ENCODE assay signal across 20 cellular contexts in the genomic region with DNA sequence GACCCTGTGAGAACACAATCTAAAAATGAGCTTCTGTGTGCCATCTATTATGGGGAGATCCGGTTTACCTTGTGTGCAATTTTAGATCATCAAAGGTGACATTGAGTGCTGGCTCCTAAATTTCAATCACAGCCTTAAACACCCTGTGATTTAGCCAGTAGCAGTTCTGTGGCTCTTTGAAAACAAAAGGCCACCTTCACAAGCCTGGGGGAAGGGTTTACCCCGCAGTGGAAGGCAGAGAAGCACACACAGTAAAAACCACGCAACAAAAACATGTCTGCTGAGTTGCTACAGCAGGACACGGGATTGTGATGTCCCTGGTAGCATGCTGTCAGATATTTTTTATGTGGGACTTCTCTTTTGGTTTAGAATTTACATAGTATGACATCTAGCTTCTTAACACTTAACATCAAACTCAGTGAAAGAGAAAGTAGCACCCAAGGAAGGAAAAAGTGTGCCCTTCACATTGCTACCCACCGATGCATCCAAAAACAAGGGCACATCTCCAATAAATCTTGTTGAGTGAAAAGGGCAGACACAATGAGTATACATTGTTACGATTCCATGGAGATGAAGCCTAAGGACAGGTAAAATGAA. TPM values are rescaled to one million over a fixed set of nuclear protein-coding genes. Genes with fewer than 3 reads are reported as not detected.
DNase-seq lines count a peak whose midpoint lies in the region; ATAC-seq, FAIRE-seq and TF ChIP-seq lines count a peak whose summit lies in the region.
"Had no signal": no experiment of that assay in that cellular context is flagged by ENCODE, and none has a peak within 500 bp of the region (broad histone marks: within the 10 kb centered on the region; RNA-seq: fewer than 3 reads in every experiment).

No MANE protein-coding gene starts in this region.

- FAIRE-seq in GM12878 (lab: Jason Lieb, UNC) = no peak
- no peak for FAIRE-seq in HTR-8/SVneo (lab: Jason Lieb, UNC)
- FAIRE-seq in GM12891 (lab: Jason Lieb, UNC) = no peak
- FAIRE-seq: urothelium cell line had no signal

- TF ChIP-seq CTCF in activated CD8-positive, alpha-beta T cell treated with anti-CD3 and anti-CD28 coated beads for 36 hours (IDR thresholded peaks at IDR 0.05) = no peak
- no peak for TF ChIP-seq CTCF in GM12878 (IDR thresholded peaks at IDR 0.05 in 2 of 3, conservative IDR thresholded peaks at IDR 0.05 in 1 of 3; ENCODE audit: control insufficient read depth in 2 of 3, extremely low read depth in 1 of 3, insufficient read depth in 1 of 3, low read depth in 3 of 3, low read length in 3 of 3)

- peak overlapping the region; percentile 84 for H2BK120ac ChIP-seq in trophoblast cell (ENCODE audit: insufficient read depth, low read length, poor library complexity)

- H3K27ac ChIP-seq in GM12878 (ENCODE audit: control insufficient read depth, insufficient read depth) = no peak overlapping the region
- H3K27ac ChIP-seq in trophoblast cell (ENCODE audit: low read depth, low read length) = peak overlapping the region; percentile 51
- H3K27ac ChIP-seq: lower lobe of right lung, right atrium auricular region had no signal

- peak; percentile 14 for ATAC-seq in activated CD8-positive, alpha-beta T cell treated with anti-CD3 and anti-CD28 coated beads for 36 hours
- no peak for ATAC-seq in activated CD8-positive, alpha-beta T cell treated with anti-CD3 and anti-CD28 coated beads, Interleukin-2, amount 10 ng/mL, durations not matched to agents 7 days and 5 days
- no peak for ATAC-seq in GM12878
- ATAC-seq: activated CD8-positive, alpha-beta memory T cell treated with anti-CD3 and anti-CD28 coated beads, Interleukin-2, amount 10 ng/mL, durations not matched to agents 7 days and 5 days; lower lobe of right lung; Right ventricle myocardium inferior had no signal

- H3K4me3 ChIP-seq in GM12878 (no peak overlapping the region), trophoblast cell (ENCODE audit: low read depth, low read length) (no peak overlapping the region)
- H3K4me3 ChIP-seq: lower lobe of right lung, right atrium auricular region had no signal

- H3K4me1 ChIP-seq in GM12878 (ENCODE audit: control insufficient read depth, insufficient read depth, low read length) (peaks cover 12% of the 10 kb centered on the region), trophoblast cell (ENCODE audit: control insufficient read depth in 1 of 2, insufficient read depth in 2 of 2, low read length in 2 of 2) (peaks cover 24 to 25% of the 10 kb centered on the region in 2 experiments)
- H3K4me1 ChIP-seq: lower lobe of right lung, right atrium auricular region had no signal

- no peaks in the 10 kb centered on the region for H3K9me3 Mint-ChIP-seq in activated CD8-positive, alpha-beta T cell treated with anti-CD3 and anti-CD28 coated beads for 36 hours
- no peaks in the 10 kb centered on the region for H3K9me3 Mint-ChIP-seq in activated CD8-positive, alpha-beta T cell treated with anti-CD3 and anti-CD28 coated beads, Interleukin-2, amount 10 ng/mL, durations not matched to agents 7 days and 5 days (ENCODE audit: insufficient read depth)
- H3K9me3 Mint-ChIP-seq in immature natural killer cell = peaks cover 0 to 2% (median 0%) of the 10 kb centered on the region in 6 donors
- H3K9me3 Mint-ChIP-seq: activated B cell treated with CpG ODN at 0.5 μM for 24 hours; activated T-helper 2 cell treated with anti-CD3 and anti-CD28 coated beads, Interferon-gamma antibody, Interleukin-2, Interleukin-4, amounts not matched to agents 10 μg/mL and 5 μg/mL and 100 μg/mL, durations not matched to agents 14 hours and 24 hours and 36 hours; T-helper 2 cell treated with Interferon-gamma antibody and Interleukin-4, amounts not matched to agents 5 μg/mL and 100 μg/mL, for 36 hours had no signal

- no peak overlapping the region for H3K4me3 Mint-ChIP-seq in activated CD8-positive, alpha-beta T cell treated with anti-CD3 and anti-CD28 coated beads for 36 hours
- no peak overlapping the region for H3K4me3 Mint-ChIP-seq in activated CD8-positive, alpha-beta T cell treated with anti-CD3 and anti-CD28 coated beads, Interleukin-2, amount 10 ng/mL, durations not matched to agents 7 days and 5 days
- H3K4me3 Mint-ChIP-seq in immature natural killer cell = peak overlapping the region in 1 of 5 donors; percentile 28
- H3K4me3 Mint-ChIP-seq: activated B cell treated with CpG ODN at 0.5 μM for 24 hours; activated CD8-positive, alpha-beta memory T cell treated with anti-CD3 and anti-CD28 coated beads, Interleukin-2, amount 10 ng/mL, durations not matched to agents 7 days and 5 days; T-helper 2 cell treated with Interferon-gamma antibody and Interleukin-4, amounts not matched to agents 5 μg/mL and 100 μg/mL, for 36 hours had no signal

- peaks cover 21% of the 10 kb centered on the region for H3K4me1 Mint-ChIP-seq in activated CD8-positive, alpha-beta T cell treated with anti-CD3 and anti-CD28 coated beads for 36 hours (ENCODE audit: low read depth)
- peaks cover 23% of the 10 kb centered on the region for H3K4me1 Mint-ChIP-seq in activated CD8-positive, alpha-beta T cell treated with anti-CD3 and anti-CD28 coated beads, Interleukin-2, amount 10 ng/mL, durations not matched to agents 7 days and 5 days (ENCODE audit: low read depth)
- peaks cover 36 to 40% of the 10 kb centered on the region in 2 donors for H3K4me1 Mint-ChIP-seq in immature natural killer cell

- no peaks in the 10 kb centered on the region for H3K27me3 ChIP-seq in GM12878 (replicated peaks in 1 of 2; ENCODE audit: control insufficient read depth in 2 of 2, insufficient read depth in 2 of 2, low read length in 1 of 2)
- H3K27me3 ChIP-seq in trophoblast cell (ENCODE audit: insufficient read depth, low read length) = no peaks in the 10 kb centered on the region
- H3K27me3 ChIP-seq: right atrium auricular region had no signal

- peaks cover 34% of the 10 kb centered on the region for H3K27me3 Mint-ChIP-seq in activated CD8-positive, alpha-beta T cell treated with anti-CD3 and anti-CD28 coated beads for 36 hours
- H3K27me3 Mint-ChIP-seq in activated CD8-positive, alpha-beta T cell treated with anti-CD3 and anti-CD28 coated beads, Interleukin-2, amount 10 ng/mL, durations not matched to agents 7 days and 5 days (ENCODE audit: low read depth) = peaks cover 36% of the 10 kb centered on the region
- H3K27me3 Mint-ChIP-seq in immature natural killer cell (ENCODE audit: low read depth in 3 of 3) = peaks cover 0 to 6% (median 3%) of the 10 kb centered on the region in 3 donors

- no peaks in the 10 kb centered on the region for H3K36me3 ChIP-seq in GM12878 (ENCODE audit: control insufficient read depth in 2 of 2, insufficient read depth in 2 of 2, low read length in 1 of 2)
- H3K36me3 ChIP-seq in trophoblast cell (ENCODE audit: control insufficient read depth in 1 of 2, insufficient read depth in 2 of 2, low read length in 2 of 2) = no peaks in the 10 kb centered on the region
- H3K36me3 ChIP-seq: lower lobe of right lung, right atrium auricular region had no signal

- H3K27ac Mint-ChIP-seq in activated CD8-positive, alpha-beta T cell treated with anti-CD3 and anti-CD28 coated beads for 36 hours = no peak overlapping the region
- H3K27ac Mint-ChIP-seq in activated CD8-positive, alpha-beta T cell treated with anti-CD3 and anti-CD28 coated beads, Interleukin-2, amount 10 ng/mL, durations not matched to agents 7 days and 5 days = no peak overlapping the region
- H3K27ac Mint-ChIP-seq in immature natural killer cell = peak overlapping the region in 5 of 6 donors; percentile 13 to 60 (median 32)
- H3K27ac Mint-ChIP-seq: activated B cell treated with CpG ODN at 0.5 μM for 24 hours; activated CD8-positive, alpha-beta memory T cell treated with anti-CD3 and anti-CD28 coated beads, Interleukin-2, amount 10 ng/mL, durations not matched to agents 7 days and 5 days; activated T-helper 2 cell treated with anti-CD3 and anti-CD28 coated beads, Interferon-gamma antibody, Interleukin-2, Interleukin-4, amounts not matched to agents 10 μg/mL and 5 μg/mL and 100 μg/mL, durations not matched to agents 14 hours and 24 hours and 36 hours; T-helper 2 cell treated with Interferon-gamma antibody and Interleukin-4, amounts not matched to agents 5 μg/mL and 100 μg/mL, for 36 hours had no signal

- no peak overlapping the region for H4K12ac ChIP-seq in trophoblast cell (ENCODE audit: low read depth, low read length)

- SMC1A ChIA-PET in GM12878 (lab: Charles Lee; ENCODE audit: uncharacterized antibody, unreplicated experiment) = no interaction called here

- WGBS in GM12878 (ENCODE audit: insufficient coverage, insufficient replicate concordance, low lambda C conversion rate, missing lambda C conversion rate) = 65% methylated on average over 6 of the region's 6 CpGs
- WGBS in trophoblast cell (ENCODE audit: extremely low coverage, insufficient coverage, insufficient read length) = no CpG with 5 or more reads among the region's 6 CpGs

- H4K91ac ChIP-seq in trophoblast cell (ENCODE audit: low read depth, low read length) = peak overlapping the region; percentile 67

- no peak overlapping the region for H2AK5ac ChIP-seq in trophoblast cell (ENCODE audit: low read length)

- peaks cover 29% of the 10 kb centered on the region for H3K79me1 ChIP-seq in trophoblast cell (ENCODE audit: low read length)

- DNase-seq in activated CD8-positive, alpha-beta T cell treated with anti-CD3 and anti-CD28 coated beads for 36 hours = no peak
- no peak for DNase-seq in activated CD8-positive, alpha-beta T cell treated with anti-CD3 and anti-CD28 coated beads, Interleukin-2, amount 10 ng/mL, durations not matched to agents 7 days and 5 days
- DNase-seq in GM12878 (ENCODE audit: low read depth, low spot score) (no peak), immature natural killer cell (peak; percentile 10 to 36 (median 13)), trophoblast cell (no peak), HTR-8/SVneo (ENCODE audit: insufficient read length, low spot score) (no peak), GM12891 (ENCODE audit: insufficient read length, low spot score) (no peak), DMS53 treated with DMSO at 0.1 percent for 48 hours (lab: John Stamatoyannopoulos, UW; ENCODE audit: unreplicated experiment) (no peak)
- DNase-seq: activated B cell treated with CpG ODN at 0.5 μM for 24 hours; activated CD8-positive, alpha-beta memory T cell treated with anti-CD3 and anti-CD28 coated beads, Interleukin-2, amount 10 ng/mL, durations not matched to agents 7 days and 5 days; DND-41; glutamatergic neuron; lower lobe of right lung; NCI-H1694; NCI-H446 treated with DMSO at 0.1 percent for 48 hours had no signal

- no peak overlapping the region for H3K23ac ChIP-seq in trophoblast cell (ENCODE audit: low read length)

- H3K9ac ChIP-seq in GM12878 (ENCODE audit: control insufficient read depth, insufficient read depth, low read length) (no peak overlapping the region), trophoblast cell (ENCODE audit: low read length) (no peak overlapping the region)

- RAD21 ChIA-PET in GM12878 (lab: Charles Lee; ENCODE audit: unreplicated experiment) = interaction anchor here (1.6 kb wide), 1 partner anchor 24 kb away, joined by 3 read pairs; no protein-coding TSS in a partner anchor

- H3K79me2 ChIP-seq in GM12878 (ENCODE audit: control insufficient read depth, insufficient read depth, low read length) (no peaks in the 10 kb centered on the region), trophoblast cell (ENCODE audit: control insufficient read depth, insufficient read depth, low read length, poor library complexity) (no peaks in the 10 kb centered on the region)

- H3K4me2 ChIP-seq in GM12878 (ENCODE audit: control insufficient read depth, insufficient read depth) (no peak overlapping the region), trophoblast cell (ENCODE audit: low read length) (peak overlapping the region; percentile 2)

- BruUV-seq in GM12878 (replicated peaks; lab: Mats Ljungman, UMichigan) = no TSS peak

- no peaks in the 10 kb centered on the region for H3K36me3 Mint-ChIP-seq in activated CD8-positive, alpha-beta T cell treated with anti-CD3 and anti-CD28 coated beads for 36 hours (ENCODE audit: low read depth)
- no peaks in the 10 kb centered on the region for H3K36me3 Mint-ChIP-seq in activated CD8-positive, alpha-beta T cell treated with anti-CD3 and anti-CD28 coated beads, Interleukin-2, amount 10 ng/mL, durations not matched to agents 7 days and 5 days (ENCODE audit: low read depth)
- H3K36me3 Mint-ChIP-seq in immature natural killer cell = no peaks in the 10 kb centered on the region
- H3K36me3 Mint-ChIP-seq: activated CD8-positive, alpha-beta memory T cell treated with anti-CD3 and anti-CD28 coated beads, Interleukin-2, amount 10 ng/mL, durations not matched to agents 7 days and 5 days had no signal

- CTCF ChIA-PET in activated CD8-positive, alpha-beta T cell treated with anti-CD3 and anti-CD28 coated beads for 36 hours (lab: Charles Lee) = interaction anchor here (0.8 kb wide), 1 partner anchor 8 kb away, joined by 3 read pairs; no protein-coding TSS in a partner anchor
- CTCF ChIA-PET in activated CD8-positive, alpha-beta T cell treated with anti-CD3 and anti-CD28 coated beads, Interleukin-2, amount 10 ng/mL, durations not matched to agents 7 days and 5 days (lab: Charles Lee) = no interaction called here
- CTCF ChIA-PET in GM12878 (lab: Yijun Ruan, JAX) = interaction anchor here (1.4 to 1.5 kb wide), 2 partner anchors 9 to 139 kb away, joined by 3 to 6 read pairs; no protein-coding TSS in a partner anchor

- TF ChIP-seq EP300 in GM12878 (IDR thresholded peaks at IDR 0.05; ENCODE audit: borderline replicate concordance in 1 of 2, control insufficient read depth in 1 of 2, low read depth in 2 of 2, low read length in 2 of 2) = no peak

- H2BK12ac ChIP-seq in trophoblast cell (ENCODE audit: low read length) = peak overlapping the region; percentile 70

- peak overlapping the region; percentile 9 for H2BK5ac ChIP-seq in trophoblast cell (ENCODE audit: low read depth, low read length, poor library complexity)

- H4K8ac ChIP-seq in trophoblast cell (ENCODE audit: low read depth, low read length) = peak overlapping the region; percentile 13

- H4K20me1 ChIP-seq in GM12878 (ENCODE audit: control insufficient read depth, insufficient read depth) = no peaks in the 10 kb centered on the region

- H3K14ac ChIP-seq in trophoblast cell (ENCODE audit: low read length) = no peak overlapping the region

- POLR2A ChIA-PET in activated CD8-positive, alpha-beta T cell treated with anti-CD3 and anti-CD28 coated beads for 36 hours (lab: Charles Lee) = interaction anchor here (1.0 kb wide), 1 partner anchor 153 kb away, joined by 4 read pairs; no protein-coding TSS in a partner anchor
- POLR2A ChIA-PET in activated CD8-positive, alpha-beta T cell treated with anti-CD3 and anti-CD28 coated beads, Interleukin-2, amount 10 ng/mL, durations not matched to agents 7 days and 5 days (lab: Charles Lee) = no interaction called here
- POLR2A ChIA-PET in GM12878 (lab: Charles Lee) = no interaction called here

- no peak overlapping the region for H3K18ac ChIP-seq in trophoblast cell (ENCODE audit: low read length)

- no peak for TF ChIP-seq RAD21 in GM12878 (IDR thresholded peaks at IDR 0.05; ENCODE audit: insufficient read depth, low read depth, low read length)

- intact Hi-C loops in activated CD8-positive, alpha-beta T cell treated with anti-CD3 and anti-CD28 coated beads for 36 hours (cut with micrococcal nuclease) = no loop called here
- intact Hi-C loops in GM12878 (cut with micrococcal nuclease; ENCODE audit: unreplicated experiment) = no loop called here

- no peak overlapping the region for H3K4ac ChIP-seq in trophoblast cell (ENCODE audit: low read depth, low read length)

- in situ Hi-C loops in GM12878 (cut with MboI) = no loop called here

- H2AFZ ChIP-seq in GM12878 (ENCODE audit: control insufficient read depth, low read depth, low read length) (0 out of 2 replicates have a peak overlapping the region, but pooled peaks have one; percentile 5), trophoblast cell (ENCODE audit: insufficient read depth, low read length, poor library complexity) (no peak overlapping the region)

- no peak for TF ChIP-seq POLR2A in GM12878 (IDR thresholded peaks at IDR 0.05; ENCODE audit: low read depth, low read length)
- no peak for TF ChIP-seq POLR2A in GM12891 (IDR thresholded peaks at IDR 0.05; ENCODE audit: low read depth, low read length)

- H3K9me3 ChIP-seq in GM12878 (replicated peaks; ENCODE audit: control insufficient read depth, insufficient read depth, low read length) (no peaks in the 10 kb centered on the region; the same call in 2 of the 3 replicates), trophoblast cell (ENCODE audit: insufficient read depth, low read depth, low read length) (no peaks in the 10 kb centered on the region)
- H3K9me3 ChIP-seq: lower lobe of right lung, right atrium auricular region had no signal

RNA-seq across cellular contexts. Expression of a gene that starts 56.1 kb away (rescaled TPM):
- under 1 TPM; 0.16 to 0.18 TPM for total RNA-seq in activated CD8-positive, alpha-beta T cell treated with anti-CD3 and anti-CD28 coated beads for 36 hours
- not detected for total RNA-seq in activated CD8-positive, alpha-beta T cell treated with anti-CD3 and anti-CD28 coated beads, Interleukin-2, amount 10 ng/mL, durations not matched to agents 7 days and 5 days
- total RNA-seq in GM12878 (2013; cell fraction: nucleolus; rRNA removed) = 0.06 and 0.10 TPM in 2 replicates
- total RNA-seq in GM12878 (2014; rRNA removed) = under 0.01 TPM in 2 replicates
- total RNA-seq in GM12878 (2014; rRNA removed; fragmentation: Illumina TruSeq; extraction: Trizol) = not detected in 2 replicates
- 0.03 TPM in 2 replicates for total RNA-seq in GM12878 (2021)
- polyA plus RNA-seq in GM12878 (2011; ENCODE audit: low read depth) = not detected
- polyA plus RNA-seq in GM12878 (2011; rRNA removed) = 0.06 and 0.07 TPM in 2 replicates
- polyA plus RNA-seq in GM12878 (2011; cell fraction: cytosol; rRNA removed) = 0.03 TPM in 2 replicates
- 0.01 and 0.10 TPM in 2 replicates for polyA plus RNA-seq in GM12878 (2011; cell fraction: nucleus; rRNA removed)
- polyA plus RNA-seq in GM12878 (2012) = 0.03 TPM in 2 replicates
- polyA plus RNA-seq in GM12878 (2014; fragmentation: Illumina TruSeq; extraction: Trizol) = not detected in 2 replicates
- not detected for polyA plus RNA-seq in GM12878 (2014; fragmentation: Nextera tagmentation; extraction: Ambion mirVana)
- not detected in 2 replicates for polyA plus RNA-seq in GM12878 (2014; rRNA removed)
- not detected for polyA plus RNA-seq in GM12878 (2016; fragmentation: Nextera tagmentation; extraction: Ambion mirVana)
- 0.07 and 0.36 TPM in 2 replicates for polyA minus RNA-seq in GM12878 (2011; rRNA and poly(A)+ RNA removed)
- polyA minus RNA-seq in GM12878 (2011; cell fraction: cytosol; rRNA and poly(A)+ RNA removed) = not detected in 2 replicates
- polyA minus RNA-seq in GM12878 (2011; cell fraction: nucleus; rRNA and poly(A)+ RNA removed) = 0.12 and 0.29 TPM in 2 replicates
- under 1 TPM in 1 of 3 donors, not detected in 2; 0.07 TPM for polyA plus RNA-seq in immature natural killer cell
- polyA plus RNA-seq in trophoblast cell (2013) = 4.0 and 4.4 TPM in 2 replicates
- not detected for polyA plus RNA-seq in GM12891 (2012; ENCODE audit: low read depth, missing spikeins)

Comparison
In these comparisons a context has a peak if more than half of its experiments do, and no peak if none do; other contexts are left out.
1. DNase-seq: peak in immature natural killer cell (3 of 3); none in activated CD8-positive, alpha-beta T cell treated with anti-CD3 and anti-CD28 coated beads for 36 hours (single experiment), activated CD8-positive, alpha-beta T cell treated with anti-CD3 and anti-CD28 coated beads, Interleukin-2, amount 10 ng/mL, durations not matched to agents 7 days and 5 days (single experiment), GM12878 (single experiment), trophoblast cell (0 of 2), HTR-8/SVneo (single experiment), GM12891 (single experiment) and DMS53 treated with DMSO at 0.1 percent for 48 hours (single experiment).
2. H3K27ac Mint-ChIP-seq: peak in immature natural killer cell (5 of 6); none in activated CD8-positive, alpha-beta T cell treated with anti-CD3 and anti-CD28 coated beads for 36 hours (single experiment) and activated CD8-positive, alpha-beta T cell treated with anti-CD3 and anti-CD28 coated beads, Interleukin-2, amount 10 ng/mL, durations not matched to agents 7 days and 5 days (single experiment).